Comparison of ENCODE assay signal across 8 cellular contexts in genomic region chr10:30784896-30785605, GRCh38.
DNase-seq lines count a peak whose midpoint lies in the region; ATAC-seq and TF ChIP-seq lines count a peak whose summit lies in the region.

No MANE protein-coding gene starts in this region.

- peaks cover 0 to 7% (median 2%) of the 10 kb centered on the region in 4 donors for H3K4me1 ChIP-seq in right lobe of liver

- no peak for TF ChIP-seq CTCF in right lobe of liver (IDR thresholded peaks at IDR 0.05)

- H3K4me3 ChIP-seq in right lobe of liver: peak overlapping the region; percentile 52 to 59 (median 57)

- TF ChIP-seq POLR2A in right lobe of liver (IDR thresholded peaks at IDR 0.05): peak; percentile 42

- WGBS in right lobe of liver (ENCODE audit: insufficient coverage, low coverage, low lambda C conversion rate, missing lambda C conversion rate): 0% methylated on average over 12 of the region's 63 CpGs

- ATAC-seq in right lobe of liver (peak; percentile 62 to 77 (median 72)), GM19328 (IDR thresholded peaks at IDR 0.05; ENCODE audit: unreplicated experiment) (no peak)

- H3K36me3 ChIP-seq in right lobe of liver: no peaks in the 10 kb centered on the region

- no peaks in the 10 kb centered on the region for H3K27me3 ChIP-seq in right lobe of liver

- H3K9me3 ChIP-seq in right lobe of liver: no peaks in the 10 kb centered on the region

- intact Hi-C loops in right lobe of liver (cut with DNase I): no loop called here

- DNase-seq in EL: peak; percentile 67
- DNase-seq in LHCN-M2 (ENCODE audit: low read depth): peak; percentile 90
- peak; percentile 24 for DNase-seq in activated CD4-positive, alpha-beta T cell treated with anti-CD3 and anti-CD28 coated beads for 48 hours
- peak; percentile 4 for DNase-seq in effector CD8-positive, alpha-beta T cell (lab: John Stamatoyannopoulos, UW)
- peak; percentile 66 to 73 (median 71) for DNase-seq in right lobe of liver
- peak; percentile 14 to 30 for DNase-seq in stimulated activated CD4-positive, alpha-beta T cell treated with anti-CD3 and anti-CD28 coated beads, Interleukin-4, amount 100 ng/mL, for 4 hours
- no peak for DNase-seq in H4 (ENCODE audit: low spot score)

- H3K27ac ChIP-seq in right lobe of liver: peak overlapping the region; percentile 71 to 91 (median 76)
